In the genomic region with DNA sequence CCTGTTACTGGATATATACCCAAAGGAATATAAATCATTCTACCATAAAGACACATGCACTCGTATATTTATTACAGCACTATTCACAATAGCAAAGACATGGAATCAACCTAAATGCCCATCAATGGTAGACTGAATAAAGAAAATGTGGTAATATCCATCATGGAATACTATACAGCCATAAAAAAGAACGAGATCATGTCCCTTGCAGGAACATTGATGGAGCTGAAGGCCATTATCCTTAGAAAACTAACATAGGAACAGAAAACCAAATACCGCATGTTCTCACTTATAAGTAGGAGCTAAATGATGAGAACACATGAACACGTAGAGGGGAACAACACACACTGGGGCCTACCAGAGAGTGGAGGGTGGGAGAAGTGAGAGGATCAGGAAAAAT, we compare ENCODE assay signal across 9 cellular contexts. TPM values are rescaled to one million over a fixed set of nuclear protein-coding genes. Genes with fewer than 3 reads are reported as not detected.
"Had no signal": no experiment of that assay in that cellular context is flagged by ENCODE, and none has a peak within 500 bp of the region (broad histone marks: within the 10 kb centered on the region; RNA-seq: fewer than 3 reads in every experiment).

No MANE protein-coding gene starts in this region.

RNA-seq across cellular contexts. Expression of gene CHCT1, which starts 3.3 kb away (rescaled TPM):
- total RNA-seq: LHCN-M2, MCF 10A, NCI-H460, OCI-LY7, PC-9, Right ventricle myocardium inferior, RPMI7951, SJCRH30, SK-MEL-5 had no signal
